In the genomic region with DNA sequence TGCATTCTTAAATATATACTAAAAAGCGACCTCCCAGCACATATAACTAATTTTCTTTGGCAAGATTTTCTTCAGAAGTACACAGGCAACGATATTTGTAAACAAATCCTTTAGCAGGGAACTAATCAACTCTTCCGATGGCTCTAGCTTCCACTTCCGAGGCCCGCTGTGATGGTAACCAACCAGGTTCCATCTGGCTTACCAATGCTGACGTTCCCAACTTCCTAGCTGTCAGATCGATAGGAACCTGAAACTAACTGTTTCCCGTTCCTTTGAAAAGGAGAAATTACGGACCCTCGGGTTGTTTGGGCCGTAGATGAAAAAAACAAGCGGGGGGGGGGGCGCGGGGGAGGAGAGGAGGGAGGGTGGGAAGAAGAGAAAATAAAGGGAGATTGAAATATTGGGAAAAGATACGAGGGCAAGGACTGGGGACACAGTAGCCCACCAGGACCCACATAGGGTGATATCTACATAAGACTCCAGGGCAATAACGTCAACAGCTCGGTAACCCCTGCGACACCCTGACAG, we compare ENCODE assay signal across 8 cellular contexts. TPM values are rescaled to one million over a fixed set of nuclear protein-coding genes. Genes with fewer than 3 reads are reported as not detected.
DNase-seq lines count a peak whose midpoint lies in the region; ATAC-seq, FAIRE-seq and TF ChIP-seq lines count a peak whose summit lies in the region.

No MANE protein-coding gene starts in this region.

- H2AFZ ChIP-seq in GM12878 (ENCODE audit: control insufficient read depth, low read depth, low read length), result peak overlapping the region; percentile 81

- DNase-seq in DMS53 treated with DMSO at 0.1 percent for 48 hours (lab: John Stamatoyannopoulos, UW; ENCODE audit: unreplicated experiment) (peak; percentile 16), HCEC 1CT (peak; percentile 41), Panc1 (ENCODE audit: low read depth, low spot score) (no peak), GM12878 (ENCODE audit: low read depth, low spot score) (no peak), gastrocnemius medialis (peak in 1 of 2 donors; percentile 7), epidermal melanocyte (ENCODE audit: insufficient read length, low spot score) (no peak)

- H3K79me2 ChIP-seq in GM12878 (ENCODE audit: control insufficient read depth, insufficient read depth, low read length), result peaks cover 44% of the 10 kb centered on the region

- peak overlapping the region; percentile 68 for H3K4me2 ChIP-seq in GM12878 (ENCODE audit: control insufficient read depth, insufficient read depth)

- RAD21 ChIA-PET in GM12878 (lab: Charles Lee; ENCODE audit: unreplicated experiment), result interaction anchor here (1.6 to 2.4 kb wide), 2 partner anchors 94 to 209 kb away, joined by 4 to 5 read pairs; no protein-coding TSS in a partner anchor

- intact Hi-C loops in Panc1 (cut with micrococcal nuclease; ENCODE audit: unreplicated experiment), result no loop called here
- intact Hi-C loops in GM12878 (cut with micrococcal nuclease; ENCODE audit: unreplicated experiment), result no loop called here
- intact Hi-C loops in gastrocnemius medialis (cut with DNase I; ENCODE audit: low total_unique reads), result loop anchor here (1.0 kb wide), 2 partner anchors 101 to 207 kb away; a partner anchor contains a TSS

- H3K36me3 ChIP-seq in Panc1 (ENCODE audit: control insufficient read depth, insufficient read depth, low read length), result peaks cover 14% of the 10 kb centered on the region
- peaks cover 0 to 9% of the 10 kb centered on the region in 2 experiments; a peak in 1 of 4 replicates for H3K36me3 ChIP-seq in GM12878 (ENCODE audit: control insufficient read depth in 2 of 2, insufficient read depth in 2 of 2, low read length in 1 of 2)
- no peaks in the 10 kb centered on the region for H3K36me3 ChIP-seq in iPS-15b (ENCODE audit: control insufficient read depth, insufficient read depth, low read length)
- H3K36me3 ChIP-seq in gastrocnemius medialis, result peaks cover 0 to 20% of the 10 kb centered on the region in 2 donors

- peaks cover 25% of the 10 kb centered on the region for H3K4me1 ChIP-seq in Panc1 (ENCODE audit: control insufficient read depth, insufficient read depth, low read length)
- peaks cover 2% of the 10 kb centered on the region; the same call in 1 of the 2 replicates for H3K4me1 ChIP-seq in GM12878 (ENCODE audit: control insufficient read depth, insufficient read depth, low read length)
- no peaks in the 10 kb centered on the region for H3K4me1 ChIP-seq in iPS-15b (ENCODE audit: control insufficient read depth, insufficient read depth, low read length)
- H3K4me1 ChIP-seq in gastrocnemius medialis, result peaks cover 23 to 28% of the 10 kb centered on the region in 2 donors

- H3K27ac ChIP-seq in Panc1 (ENCODE audit: low read length) (peak overlapping the region; percentile 92), GM12878 (ENCODE audit: control insufficient read depth, insufficient read depth) (peak overlapping the region; percentile 91), gastrocnemius medialis (peak overlapping the region; percentile 92 to 99 (median 97))

- SMC1A ChIA-PET in GM12878 (lab: Charles Lee; ENCODE audit: uncharacterized antibody, unreplicated experiment), result interaction anchor here (1.2 to 2.1 kb wide), 3 partner anchors 13 to 205 kb away, joined by 3 to 6 read pairs (median 3); no protein-coding TSS in a partner anchor

- in situ Hi-C loops in Panc1 (cut with HindIII; ENCODE audit: low pct_unique_long_range_greater_than_20kb, low sequenced_read_pairs) (no loop called here), GM12878 (cut with MboI) (no loop called here), gastrocnemius medialis (cut with MboI; ENCODE audit: low sequenced_read_pairs in 4 of 4) (loop anchor here in 2 of 4 donors (10.0 kb wide), 2 partner anchors 206 to 216 kb away; a partner anchor contains a TSS)

- CTCF ChIA-PET in Panc1 (lab: Charles Lee), result no interaction called here
- CTCF ChIA-PET in GM12878 (lab: Yijun Ruan, JAX), result interaction anchor here (4.5 kb wide), 1 partner anchor 14 kb away, joined by 65 read pairs; no protein-coding TSS in a partner anchor

- no peaks in the 10 kb centered on the region for H3K9me3 ChIP-seq in Panc1 (ENCODE audit: control insufficient read depth, insufficient read depth, low read depth, low read length)
- H3K9me3 ChIP-seq in GM12878 (replicated peaks; ENCODE audit: control insufficient read depth, insufficient read depth, low read length), result no peaks in the 10 kb centered on the region
- H3K9me3 ChIP-seq in iPS-15b (ENCODE audit: control insufficient read depth, insufficient read depth, low read length), result no peaks in the 10 kb centered on the region
- no peaks in the 10 kb centered on the region for H3K9me3 ChIP-seq in gastrocnemius medialis

- POLR2A ChIA-PET in Panc1 (lab: Charles Lee), result interaction anchor here (0.5 to 0.8 kb wide), 2 partner anchors 93 to 597 kb away, joined by 3 to 4 read pairs; no protein-coding TSS in a partner anchor
- POLR2A ChIA-PET in GM12878 (lab: Charles Lee), result interaction anchor here (0.5 to 1.4 kb wide), 5 partner anchors 13 to 309 kb away, joined by 3 read pairs; no protein-coding TSS in a partner anchor

- TF ChIP-seq EP300 in GM12878 (IDR thresholded peaks at IDR 0.05; ENCODE audit: borderline replicate concordance in 1 of 2, control insufficient read depth in 1 of 2, low read depth in 2 of 2, low read length in 2 of 2), result no peak

- H3K9ac ChIP-seq in GM12878 (ENCODE audit: control insufficient read depth, insufficient read depth, low read length) (peak overlapping the region; percentile 96), iPS-15b (ENCODE audit: low read depth, low read length) (peak overlapping the region; percentile 70)

- WGBS in GM12878 (ENCODE audit: insufficient coverage, insufficient replicate concordance, low lambda C conversion rate, missing lambda C conversion rate), result 2% methylated on average over 12 of the region's 18 CpGs

- no peaks in the 10 kb centered on the region for H4K20me1 ChIP-seq in GM12878 (ENCODE audit: control insufficient read depth, insufficient read depth)

- H3K27me3 ChIP-seq in Panc1 (ENCODE audit: control insufficient read depth, insufficient read depth, low read length), result no peaks in the 10 kb centered on the region
- no peaks in the 10 kb centered on the region for H3K27me3 ChIP-seq in GM12878 (replicated peaks in 1 of 2; ENCODE audit: control insufficient read depth in 2 of 2, insufficient read depth in 2 of 2, low read length in 1 of 2)
- no peaks in the 10 kb centered on the region for H3K27me3 ChIP-seq in iPS-15b (ENCODE audit: control insufficient read depth, insufficient read depth, low read length)
- H3K27me3 ChIP-seq in gastrocnemius medialis, result no peaks in the 10 kb centered on the region

- TF ChIP-seq POLR2A in GM12878 (IDR thresholded peaks at IDR 0.05; ENCODE audit: low read depth, low read length), result no peak
- no peak for TF ChIP-seq POLR2A in gastrocnemius medialis (IDR thresholded peaks at IDR 0.05)

- H3K4me3 ChIP-seq in Panc1 (ENCODE audit: low read depth in 2 of 2, low read length in 2 of 2) (peak overlapping the region; percentile 92 to 93), GM12878 (peak overlapping the region; percentile 97), iPS-15b (ENCODE audit: low read depth, low read length) (peak overlapping the region; percentile 69), gastrocnemius medialis (peak overlapping the region; percentile 95 to 100 (median 98))

- TF ChIP-seq CTCF in Panc1 (IDR thresholded peaks at IDR 0.05), result no peak
- TF ChIP-seq CTCF in GM12878 (IDR thresholded peaks at IDR 0.05 in 2 of 3, conservative IDR thresholded peaks at IDR 0.05 in 1 of 3; ENCODE audit: control insufficient read depth in 2 of 3, extremely low read depth in 1 of 3, insufficient read depth in 1 of 3, low read depth in 3 of 3, low read length in 3 of 3), result no peak
- TF ChIP-seq CTCF in gastrocnemius medialis (IDR thresholded peaks at IDR 0.05 in 4 of 5, conservative IDR thresholded peaks at IDR 0.05 in 1 of 5), result no peak

- no peak for FAIRE-seq in GM12878 (lab: Jason Lieb, UNC)

- BruUV-seq in Panc1 (replicated peaks; lab: Mats Ljungman, UMichigan) (no TSS peak), GM12878 (replicated peaks; lab: Mats Ljungman, UMichigan) (no TSS peak)

- ATAC-seq in Panc1, result no peak
- peak; percentile 59 for ATAC-seq in GM12878
- peak; percentile 14 to 34 for ATAC-seq in gastrocnemius medialis
- ATAC-seq in HG03159 (IDR thresholded peaks at IDR 0.05; ENCODE audit: unreplicated experiment), result no peak

- TF ChIP-seq RAD21 in GM12878 (IDR thresholded peaks at IDR 0.05; ENCODE audit: insufficient read depth, low read depth, low read length), result no peak

TF ChIP-seq in GM12878, 131 proteins besides CTCF, POLR2A, EP300 and RAD21:
- TF ChIP-seq STAT1 (conservative IDR thresholded peaks at IDR 0.05), result no peak

RNA-seq across cellular contexts. Expression of a gene that starts 0.5 kb away (rescaled TPM):
- total RNA-seq in Panc1 (2021; ENCODE audit: unreplicated experiment) (27.0 TPM), GM12878 (2014; rRNA removed) (48.9 and 58.7 TPM in 2 replicates), GM12878 (2014; rRNA removed; fragmentation: Illumina TruSeq; extraction: Trizol) (67.2 and 69.0 TPM in 2 replicates), GM12878 (2021) (27.9 and 28.9 TPM in 2 replicates), gastrocnemius medialis (10 to 100 TPM; 20.2 to 30.3 (median 24.7) TPM)
- 18.0 TPM for polyA plus RNA-seq in Panc1 (2012; ENCODE audit: insufficient read length)
- 17.1 and 17.9 TPM in 2 replicates for total RNA-seq in GM12878 (2013; cell fraction: nucleolus; rRNA removed)
- 22.8 TPM for polyA plus RNA-seq in GM12878 (2011; ENCODE audit: low read depth)
- polyA plus RNA-seq in GM12878 (2011; rRNA removed) (61.9 and 82.5 TPM in 2 replicates), GM12878 (2014; fragmentation: Illumina TruSeq; extraction: Trizol) (61.1 and 85.9 TPM in 2 replicates), GM12878 (2014; fragmentation: Nextera tagmentation; extraction: Ambion mirVana) (10 to 100 TPM; 71.0 to 79.7 TPM), GM12878 (2014; rRNA removed) (44.7 and 52.3 TPM in 2 replicates), GM12878 (2016; fragmentation: Nextera tagmentation; extraction: Ambion mirVana) (10 to 100 TPM; 56.1 to 57.9 TPM)
- polyA plus RNA-seq in GM12878 (2011; cell fraction: cytosol; rRNA removed), result 27.1 and 31.4 TPM in 2 replicates
- polyA plus RNA-seq in GM12878 (2011; cell fraction: nucleus; rRNA removed), result 22.0 and 24.9 TPM in 2 replicates
- polyA plus RNA-seq in GM12878 (2012), result 33.5 and 35.2 TPM in 2 replicates
- 29.0 and 44.0 TPM in 2 replicates for polyA minus RNA-seq in GM12878 (2011; rRNA and poly(A)+ RNA removed)
- 15.2 and 18.5 TPM in 2 replicates for polyA minus RNA-seq in GM12878 (2011; cell fraction: cytosol; rRNA and poly(A)+ RNA removed)
- polyA minus RNA-seq in GM12878 (2011; cell fraction: nucleus; rRNA and poly(A)+ RNA removed), result 11.2 and 17.1 TPM in 2 replicates

Comparison
In these comparisons a context has a peak if more than half of its experiments do, and no peak if none do; other contexts are left out.
1. DNase-seq: peak in DMS53 treated with DMSO at 0.1 percent for 48 hours (single experiment) and HCEC 1CT (single experiment); none in Panc1 (single experiment), GM12878 (single experiment) and epidermal melanocyte (single experiment).
2. ATAC-seq: peak in GM12878 (single experiment) and gastrocnemius medialis (2 of 2); none in Panc1 (single experiment) and HG03159 (single experiment).
3. Peak in every context shown above with its lines, with median percentiles within 50 percentile points of each other: H3K27ac ChIP-seq and H3K4me3 ChIP-seq.